16 cellular contexts compared by ENCODE assay signal in genomic region chr12:57232156-57232756, GRCh38. TPM values are rescaled to one million over a fixed set of nuclear protein-coding genes. Genes with fewer than 3 reads are reported as not detected.
DNase-seq lines count a peak whose midpoint lies in the region; ATAC-seq, FAIRE-seq and TF ChIP-seq lines count a peak whose summit lies in the region.
"Had no signal": no experiment of that assay in that cellular context is flagged by ENCODE, and none has a peak within 500 bp of the region (broad histone marks: within the 10 kb centered on the region; RNA-seq: fewer than 3 reads in every experiment).

No MANE protein-coding gene starts in this region.

- TF ChIP-seq EP300 in K562 (IDR thresholded peaks at IDR 0.05; ENCODE audit: low read length), result no peak
- no peak for TF ChIP-seq EP300 in transverse colon (IDR thresholded peaks at IDR 0.05; ENCODE audit: low read depth)
- no peak for TF ChIP-seq EP300 in tibial nerve (IDR thresholded peaks at IDR 0.05)

- peaks cover 9% of the 10 kb centered on the region for H3K9me1 ChIP-seq in K562 (ENCODE audit: control insufficient read depth, insufficient read depth, low read length)

- H3K79me2 ChIP-seq in DND-41 (ENCODE audit: insufficient read depth, low read length) (peaks cover 35% of the 10 kb centered on the region), Loucy (ENCODE audit: insufficient read depth, low read length) (peaks cover 44% of the 10 kb centered on the region), K562 (ENCODE audit: control insufficient read depth, insufficient read depth, low read length) (peaks cover 28% of the 10 kb centered on the region), neural progenitor cell (ENCODE audit: low read depth) (peaks cover 17% of the 10 kb centered on the region)

- intact Hi-C loops in K562 (cut with micrococcal nuclease), result no loop called here
- intact Hi-C loops in transverse colon (cut with DNase I; ENCODE audit: low total_unique reads), result no loop called here

- BruUV-seq in K562 (replicated peaks; lab: Mats Ljungman, UMichigan), result no TSS peak

- H3F3A ChIP-seq in Loucy (ENCODE audit: low read depth), result no peaks in the 10 kb centered on the region
- H3F3A ChIP-seq in neural progenitor cell (ENCODE audit: low read depth), result peaks cover 28% of the 10 kb centered on the region

- no peak overlapping the region; the same call in 1 of the 2 replicates for H3K9ac ChIP-seq in DND-41 (ENCODE audit: low read depth, low read length)
- peak overlapping the region; percentile 94 for H3K9ac ChIP-seq in Loucy (ENCODE audit: low read depth, low read length, poor library complexity, severe bottlenecking)
- peak overlapping the region in 1 of 2 experiments; percentile 47; a peak in 1 of 4 replicates for H3K9ac ChIP-seq in K562 (ENCODE audit: insufficient read depth in 1 of 2, low read depth in 2 of 2, low read length in 2 of 2)
- no peak overlapping the region for H3K9ac ChIP-seq in neural progenitor cell
- H3K9ac ChIP-seq: SK-N-SH had no signal

- H3K27me3 Mint-ChIP-seq in neural progenitor cell (ENCODE audit: insufficient read depth, low read depth), result peaks cover 29% of the 10 kb centered on the region

- POLR2A ChIA-PET in K562 (lab: Yijun Ruan, JAX), result interaction anchor here (1.1 kb wide), 1 partner anchor 19 kb away, joined by 3 read pairs; no protein-coding TSS in a partner anchor

- CTCF ChIA-PET in K562 (lab: Yijun Ruan, JAX; ENCODE audit: low intra/inter-chr PET ratio), result no interaction called here

- peaks cover 22% of the 10 kb centered on the region for H3K36me3 Mint-ChIP-seq in neural progenitor cell

- no peaks in the 10 kb centered on the region for H3K9me3 Mint-ChIP-seq in neural progenitor cell
- H3K9me3 Mint-ChIP-seq: activated naive CD4-positive, alpha-beta T cell treated with anti-CD3 and anti-CD28 coated beads, Interleukin-2, amount 50 U/mL, for 72 hours; CD4-positive, alpha-beta memory T cell had no signal

- 95% methylated on average over 19 of the region's 19 CpGs for WGBS in K562 (ENCODE audit: insufficient coverage, low coverage, missing lambda C conversion rate)
- 60 to 91% methylated on average over 1 to 19 of the region's 19 CpGs for WGBS in transverse colon (ENCODE audit: low coverage in 1 of 2), 2 donors
- WGBS in tibial nerve, 2 donors, result 80 to 84% methylated on average over 18 to 19 of the region's 19 CpGs

- H3K9me3 ChIP-seq in DND-41 (ENCODE audit: insufficient read depth, low read length, severe bottlenecking), result no peaks in the 10 kb centered on the region
- H3K9me3 ChIP-seq in Loucy (ENCODE audit: insufficient read depth, low read depth, low read length), result no peaks in the 10 kb centered on the region
- H3K9me3 ChIP-seq in K562 (replicated peaks; ENCODE audit: control insufficient read depth, insufficient read depth, low read depth, low read length), result no peaks in the 10 kb centered on the region
- H3K9me3 ChIP-seq in neural progenitor cell (ENCODE audit: low read depth), result no peaks in the 10 kb centered on the region
- H3K9me3 ChIP-seq in transverse colon, result no peaks in the 10 kb centered on the region
- no peaks in the 10 kb centered on the region for H3K9me3 ChIP-seq in tibial nerve
- H3K9me3 ChIP-seq: prostate gland, SK-N-SH, thoracic aorta had no signal

- H3K4me3 Mint-ChIP-seq in neural progenitor cell, result peak overlapping the region; percentile 27

- TF ChIP-seq POLR2A in K562 (conservative IDR thresholded peaks at IDR 0.05), result no peak
- no peak for TF ChIP-seq POLR2A in transverse colon (IDR thresholded peaks at IDR 0.05)
- TF ChIP-seq POLR2A in tibial nerve (IDR thresholded peaks at IDR 0.05), result no peak

- H3K4me2 ChIP-seq in DND-41 (ENCODE audit: insufficient read depth, low read length), result peak overlapping the region; percentile 85; the same call in 1 of the 2 replicates
- H3K4me2 ChIP-seq in Loucy (ENCODE audit: low read depth, low read length, poor library complexity, severe bottlenecking), result peak overlapping the region; percentile 95
- no peak overlapping the region for H3K4me2 ChIP-seq in K562 (ENCODE audit: insufficient read depth, low read length)
- no peak overlapping the region for H3K4me2 ChIP-seq in neural progenitor cell

- TF ChIP-seq CTCF in DND-41 (IDR thresholded peaks at IDR 0.05; ENCODE audit: borderline replicate concordance, extremely low read depth, low read length, poor library complexity, severe bottlenecking) (no peak), Loucy (conservative IDR thresholded peaks at IDR 0.05; ENCODE audit: low read length) (no peak), K562 (IDR thresholded peaks at IDR 0.05 in 2 of 3, conservative IDR thresholded peaks at IDR 0.05 in 1 of 3; ENCODE audit: insufficient read depth in 2 of 3, low read depth in 1 of 3, low read length in 3 of 3) (no peak), neural progenitor cell (IDR thresholded peaks at IDR 0.05) (no peak), transverse colon (IDR thresholded peaks at IDR 0.05) (no peak), tibial nerve (IDR thresholded peaks at IDR 0.05) (no peak)

- H3K27me3 ChIP-seq in DND-41 (ENCODE audit: insufficient read depth, low read length, poor library complexity) (no peaks in the 10 kb centered on the region), Loucy (ENCODE audit: insufficient read depth, low read length, poor library complexity, severe bottlenecking) (no peaks in the 10 kb centered on the region), K562 (ENCODE audit: control insufficient read depth in 2 of 2, insufficient read depth in 2 of 2, low read length in 2 of 2) (no peaks in the 10 kb centered on the region), neural progenitor cell (peaks cover 48% of the 10 kb centered on the region), transverse colon (peaks cover 22% of the 10 kb centered on the region), tibial nerve (peaks cover 0 to 20% of the 10 kb centered on the region in 2 donors)

- ATAC-seq in DND-41 (ENCODE audit: insufficient read depth, low read depth) (no peak), K562 (no peak)
- ATAC-seq: activated naive CD4-positive, alpha-beta T cell treated with anti-CD3 and anti-CD28 coated beads, Interleukin-2, amount 50 U/mL, for 72 hours had no signal

- H4K20me1 ChIP-seq in DND-41 (ENCODE audit: insufficient read depth, low read length) (peaks cover 50% of the 10 kb centered on the region), Loucy (ENCODE audit: insufficient read depth, low read length, poor library complexity, severe bottlenecking) (peaks cover 47% of the 10 kb centered on the region), K562 (replicated peaks; ENCODE audit: control insufficient read depth, insufficient read depth, low read length) (peaks cover 12% of the 10 kb centered on the region), neural progenitor cell (ENCODE audit: low read depth) (peaks cover 40% of the 10 kb centered on the region)

- no peak overlapping the region for H3K27ac Mint-ChIP-seq in neural progenitor cell
- H3K27ac Mint-ChIP-seq: activated naive CD4-positive, alpha-beta T cell treated with anti-CD3 and anti-CD28 coated beads, Interleukin-2, amount 50 U/mL, for 72 hours; CD4-positive, alpha-beta memory T cell had no signal

- H3K27ac ChIP-seq in DND-41 (ENCODE audit: low read length), result no peak overlapping the region
- no peak overlapping the region for H3K27ac ChIP-seq in K562 (ENCODE audit: extremely low read depth, low read depth, low read length)
- no peak overlapping the region for H3K27ac ChIP-seq in neural progenitor cell
- no peak overlapping the region for H3K27ac ChIP-seq in transverse colon
- no peak overlapping the region for H3K27ac ChIP-seq in tibial nerve
- H3K27ac ChIP-seq: prostate gland, thoracic aorta had no signal

- FAIRE-seq in K562 (lab: Jason Lieb, UNC), result no peak
- FAIRE-seq in frontal cortex (lab: Jason Lieb, UNC), result no peak
- FAIRE-seq: TTC549 had no signal

- H3K4me1 Mint-ChIP-seq in neural progenitor cell, result peaks cover 46% of the 10 kb centered on the region

- peaks cover 49% of the 10 kb centered on the region for H3K36me3 ChIP-seq in DND-41 (ENCODE audit: insufficient read depth, low read length)
- H3K36me3 ChIP-seq in Loucy (ENCODE audit: insufficient read depth, low read length), result peaks cover 30% of the 10 kb centered on the region; the same call in 1 of the 2 replicates
- H3K36me3 ChIP-seq in K562 (ENCODE audit: control insufficient read depth, insufficient read depth, low read length), result peaks cover 53% of the 10 kb centered on the region; the same call in 2 of the 3 replicates
- H3K36me3 ChIP-seq in neural progenitor cell, result no peaks in the 10 kb centered on the region
- peaks cover 0 to 16% (median 0%) of the 10 kb centered on the region in 4 donors for H3K36me3 ChIP-seq in transverse colon
- peaks cover 0 to 40% (median 14%) of the 10 kb centered on the region in 3 donors for H3K36me3 ChIP-seq in tibial nerve
- H3K36me3 ChIP-seq: prostate gland had no signal

- no peaks in the 10 kb centered on the region for H3K9me2 ChIP-seq in Loucy (replicated peaks; ENCODE audit: low read depth, low read length)
- H3K9me2 ChIP-seq: SK-N-SH had no signal

- H3K4me1 ChIP-seq in DND-41 (ENCODE audit: insufficient read depth, low read length) (peaks cover 44% of the 10 kb centered on the region), Loucy (ENCODE audit: insufficient read depth, low read length, poor library complexity, severe bottlenecking) (peaks cover 49% of the 10 kb centered on the region), K562 (replicated peaks in 1 of 2; ENCODE audit: control insufficient read depth in 2 of 2, insufficient read depth in 2 of 2, low read length in 2 of 2) (peaks cover 42 to 61% of the 10 kb centered on the region in 2 experiments), neural progenitor cell (peaks cover 33% of the 10 kb centered on the region), transverse colon (peaks cover 8 to 26% (median 17%) of the 10 kb centered on the region in 4 donors), tibial nerve (peaks cover 4 to 55% (median 22%) of the 10 kb centered on the region in 4 donors)

- H3K4me3 ChIP-seq in DND-41 (ENCODE audit: low read depth in 1 of 2, low read length in 2 of 2) (no peak overlapping the region), Loucy (ENCODE audit: low read length, poor library complexity, severe bottlenecking) (peak overlapping the region; percentile 87), K562 (no peak overlapping the region), neural progenitor cell (no peak overlapping the region), transverse colon (no peak overlapping the region), tibial nerve (no peak overlapping the region)
- H3K4me3 ChIP-seq: prostate gland, thoracic aorta had no signal

- H2AFZ ChIP-seq in DND-41 (ENCODE audit: low read depth, low read length) (no peak overlapping the region), Loucy (ENCODE audit: low read length) (no peak overlapping the region), K562 (ENCODE audit: low read depth, low read length) (no peak overlapping the region), neural progenitor cell (replicated peaks) (no peak overlapping the region)

- in situ Hi-C loops in K562 (cut with MboI), result no loop called here
- in situ Hi-C loops in transverse colon (cut with MboI; ENCODE audit: low pct_ligation_motif_present in 1 of 4, low pct_unique_long_range_greater_than_20kb in 1 of 4, low sequenced_read_pairs in 3 of 4), result no loop called here

- DNase-seq in DND-41 (no peak), K562 (ENCODE audit: extremely low read depth in 1 of 4, low spot score in 3 of 4) (no peak), neural progenitor cell (ENCODE audit: low spot score) (no peak), transverse colon (no peak), frontal cortex (ENCODE audit: low spot score in 2 of 2) (no peak), tibial nerve (ENCODE audit: low spot score in 2 of 2) (no peak)
- DNase-seq: foreskin melanocyte, NCI-H1105, NCI-H345, SK-N-SH had no signal

- TF ChIP-seq RAD21 in K562 (CRISPR knock-in tag; conservative IDR thresholded peaks at IDR 0.05 in 1 of 2, IDR thresholded peaks at IDR 0.05 in 1 of 2), result no peak

RNA-seq across cellular contexts. Expression of gene SHMT2, which starts 2.7 kb away (rescaled TPM):
- total RNA-seq in K562 (2011; cell fraction: chromatin; rRNA removed; ENCODE audit: low replicate concordance), result 95.6 and 251 TPM in 2 replicates
- 199 and 247 TPM in 2 replicates for total RNA-seq in K562 (2011; cell fraction: nucleolus; rRNA removed)
- 115 and 136 TPM in 2 replicates for total RNA-seq in K562 (2011; cell fraction: nucleoplasm; rRNA removed)
- total RNA-seq in K562 (2014; rRNA removed) (194 and 217 TPM in 2 replicates), K562 (2014; rRNA removed; fragmentation: Illumina TruSeq; extraction: Trizol) (76.9 and 92.0 TPM in 2 replicates), K562 (2015; rRNA removed; fragmentation: Illumina TruSeq; extraction: Trizol) (115 and 119 TPM in 2 replicates), K562 (2021) (227 and 243 TPM in 2 replicates), neural progenitor cell (ENCODE audit: low replicate concordance) (90.2 and 166 TPM in 2 replicates), transverse colon (100 to 1,000 TPM in 1 of 4 donors, 10 to 100 TPM in 3; 29.2 to 104 (median 33.4) TPM), frontal cortex (28.9 TPM), tibial nerve (10 to 100 TPM; 18.4 to 77.3 (median 32.6) TPM)
- polyA plus RNA-seq in K562 (2011; rRNA removed) (84.6 and 226 TPM in 2 replicates), K562 (2014; fragmentation: Illumina TruSeq; extraction: Trizol) (319 and 377 TPM in 2 replicates), K562 (2014; fragmentation: Nextera tagmentation; extraction: Ambion mirVana) (10 to 100 TPM; 46.1 to 81.5 TPM), K562 (2014; rRNA removed) (154 and 158 TPM in 2 replicates)
- 268 and 390 TPM in 2 replicates for polyA plus RNA-seq in K562 (2011; cell fraction: cytosol; rRNA removed)
- 341 and 344 TPM in 2 replicates for polyA plus RNA-seq in K562 (2011; cell fraction: nucleus; rRNA removed)
- 190 and 549 TPM in 2 replicates for polyA plus RNA-seq in K562 (2012)
- polyA minus RNA-seq in K562 (2011; rRNA and poly(A)+ RNA removed), result 95.0 and 99.1 TPM in 2 replicates
- 155 and 228 TPM in 2 replicates for polyA minus RNA-seq in K562 (2011; cell fraction: cytosol; rRNA and poly(A)+ RNA removed)
- 97.1 and 133 TPM in 2 replicates for polyA minus RNA-seq in K562 (2011; cell fraction: nucleus; rRNA and poly(A)+ RNA removed)

RNA-seq across cellular contexts. Expression of gene NXPH4, which starts 15.7 kb away (rescaled TPM):
- 1.7 and 4.4 TPM in 2 replicates for total RNA-seq in K562 (2011; cell fraction: chromatin; rRNA removed; ENCODE audit: low replicate concordance)
- total RNA-seq in K562 (2011; cell fraction: nucleolus; rRNA removed), result 4.7 and 5.7 TPM in 2 replicates
- 5.1 and 6.6 TPM in 2 replicates for total RNA-seq in K562 (2011; cell fraction: nucleoplasm; rRNA removed)
- 1.0 and 1.4 TPM in 2 replicates for total RNA-seq in K562 (2014; rRNA removed)
- total RNA-seq in K562 (2014; rRNA removed; fragmentation: Illumina TruSeq; extraction: Trizol), result 0.22 TPM in 1 of 2 replicates, not detected in the other
- 0.19 TPM in 1 of 2 replicates, not detected in the other for total RNA-seq in K562 (2015; rRNA removed; fragmentation: Illumina TruSeq; extraction: Trizol)
- 2.2 and 2.7 TPM in 2 replicates for total RNA-seq in K562 (2021)
- 0.49 and 1.7 TPM in 2 replicates for polyA plus RNA-seq in K562 (2011; rRNA removed)
- 0.59 and 0.91 TPM in 2 replicates for polyA plus RNA-seq in K562 (2011; cell fraction: cytosol; rRNA removed)
- polyA plus RNA-seq in K562 (2011; cell fraction: nucleus; rRNA removed), result 2.4 and 3.4 TPM in 2 replicates
- 2.7 and 7.2 TPM in 2 replicates for polyA plus RNA-seq in K562 (2012)
- 1.1 and 1.9 TPM in 2 replicates for polyA plus RNA-seq in K562 (2014; fragmentation: Illumina TruSeq; extraction: Trizol)
- polyA plus RNA-seq in K562 (2014; fragmentation: Nextera tagmentation; extraction: Ambion mirVana), result not detected
- 1.1 and 1.3 TPM in 2 replicates for polyA plus RNA-seq in K562 (2014; rRNA removed)
- 0.30 TPM in 1 of 2 replicates, not detected in the other for polyA minus RNA-seq in K562 (2011; rRNA and poly(A)+ RNA removed)
- polyA minus RNA-seq in K562 (2011; cell fraction: cytosol; rRNA and poly(A)+ RNA removed), result 3.2 and 4.1 TPM in 2 replicates
- 0.67 and 1.00 TPM in 2 replicates for polyA minus RNA-seq in K562 (2011; cell fraction: nucleus; rRNA and poly(A)+ RNA removed)
- 0.28 TPM in 1 of 2 replicates, not detected in the other for total RNA-seq in neural progenitor cell (ENCODE audit: low replicate concordance)
- not detected for total RNA-seq in transverse colon
- total RNA-seq in frontal cortex, result 0.82 TPM
- total RNA-seq in tibial nerve, result 1 to 10 TPM in 1 of 4 donors, not detected in 3; 4.2 TPM
- total RNA-seq: CD4-positive, alpha-beta memory T cell had no signal
- polyA plus RNA-seq: CD4-positive, alpha-beta memory T cell had no signal

RNA-seq across cellular contexts. Expression of gene STAC3, which starts 18.7 kb away (rescaled TPM):
- 7.4 and 7.7 TPM in 2 replicates for total RNA-seq in K562 (2011; cell fraction: chromatin; rRNA removed; ENCODE audit: low replicate concordance)
- 3.8 and 5.3 TPM in 2 replicates for total RNA-seq in K562 (2011; cell fraction: nucleolus; rRNA removed)
- 4.4 and 6.1 TPM in 2 replicates for total RNA-seq in K562 (2011; cell fraction: nucleoplasm; rRNA removed)
- total RNA-seq in K562 (2014; rRNA removed) (2.3 and 2.7 TPM in 2 replicates), K562 (2014; rRNA removed; fragmentation: Illumina TruSeq; extraction: Trizol) (2.4 and 2.7 TPM in 2 replicates), K562 (2015; rRNA removed; fragmentation: Illumina TruSeq; extraction: Trizol) (3.3 and 3.5 TPM in 2 replicates), K562 (2021) (3.5 and 4.6 TPM in 2 replicates), neural progenitor cell (ENCODE audit: low replicate concordance) (1.1 and 5.1 TPM in 2 replicates), transverse colon (1 to 10 TPM; 1.8 to 3.3 (median 1.9) TPM), frontal cortex (1.6 TPM), tibial nerve (1 to 10 TPM in 3 of 4 donors, not detected in 1; 1.7 to 5.0 (median 3.6) TPM)
- polyA plus RNA-seq in K562 (2011; rRNA removed) (4.0 and 5.6 TPM in 2 replicates), K562 (2014; fragmentation: Illumina TruSeq; extraction: Trizol) (6.2 and 7.3 TPM in 2 replicates), K562 (2014; fragmentation: Nextera tagmentation; extraction: Ambion mirVana) (under 1 TPM; 0.45 to 0.46 TPM), K562 (2014; rRNA removed) (4.8 and 6.4 TPM in 2 replicates)
- 1.9 and 3.3 TPM in 2 replicates for polyA plus RNA-seq in K562 (2011; cell fraction: cytosol; rRNA removed)
- polyA plus RNA-seq in K562 (2011; cell fraction: nucleus; rRNA removed), result 6.3 and 11.3 TPM in 2 replicates
- polyA plus RNA-seq in K562 (2012), result 7.5 and 8.5 TPM in 2 replicates
- polyA minus RNA-seq in K562 (2011; rRNA and poly(A)+ RNA removed), result 3.2 TPM in 2 replicates
- 1.0 and 1.5 TPM in 2 replicates for polyA minus RNA-seq in K562 (2011; cell fraction: cytosol; rRNA and poly(A)+ RNA removed)
- 1.3 and 3.9 TPM in 2 replicates for polyA minus RNA-seq in K562 (2011; cell fraction: nucleus; rRNA and poly(A)+ RNA removed)

Comparison
In these comparisons a context has a peak if more than half of its experiments do, and no peak if none do; other contexts are left out.
1. H3K4me2 ChIP-seq: peak in DND-41 (single experiment) and Loucy (single experiment); none in K562 (single experiment) and neural progenitor cell (single experiment).